In the genomic region with DNA sequence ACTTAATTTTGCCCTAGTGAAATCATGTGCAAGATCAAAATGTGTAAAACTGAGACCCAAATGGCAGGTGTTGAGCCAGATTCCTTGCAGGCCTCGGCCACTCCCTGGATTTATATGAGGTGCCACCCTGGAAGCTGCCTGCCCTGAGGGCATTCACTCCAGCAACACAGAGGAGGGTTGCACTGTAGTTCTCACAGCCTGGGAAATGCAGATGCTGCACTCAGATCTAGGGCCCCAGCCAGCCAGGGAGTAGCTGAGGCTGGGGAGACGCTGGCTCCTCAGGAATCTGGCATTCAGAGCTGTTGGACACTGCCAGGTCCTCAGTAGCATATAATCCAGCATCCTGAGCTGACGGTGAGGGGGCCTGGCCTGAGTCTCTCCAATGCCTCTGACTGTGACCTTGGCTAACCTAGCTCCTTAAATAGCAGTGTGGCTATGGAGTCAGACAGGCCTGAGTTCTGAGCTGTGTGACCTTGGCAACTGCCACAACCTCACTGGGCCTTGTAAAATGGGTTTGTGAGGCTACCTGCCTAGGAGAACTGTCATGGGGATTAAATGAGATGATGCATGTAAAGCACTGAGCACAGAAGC, we compare ENCODE assay signal across 20 cellular contexts. TPM values are rescaled to one million over a fixed set of nuclear protein-coding genes. Genes with fewer than 3 reads are reported as not detected.
DNase-seq lines count a peak whose midpoint lies in the region; ATAC-seq, FAIRE-seq and TF ChIP-seq lines count a peak whose summit lies in the region.
"Had no signal": no experiment of that assay in that cellular context is flagged by ENCODE, and none has a peak within 500 bp of the region (broad histone marks: within the 10 kb centered on the region; RNA-seq: fewer than 3 reads in every experiment).

No MANE protein-coding gene starts in this region.

- no peak overlapping the region for H3K27ac Mint-ChIP-seq in activated T-helper 17 cell treated with anti-CD3 and anti-CD28 coated beads, Interleukin-2, amount 50 U/mL, for 72 hours
- H3K27ac Mint-ChIP-seq: T-cell had no signal

- TF ChIP-seq CTCF in heart left ventricle (IDR thresholded peaks at IDR 0.05) (no peak), right atrium auricular region (IDR thresholded peaks at IDR 0.05) (no peak), esophagus muscularis mucosa (IDR thresholded peaks at IDR 0.05) (no peak)

- FAIRE-seq in HTR-8/SVneo (lab: Jason Lieb, UNC) = no peak
- FAIRE-seq: GM19239, H54 had no signal

- H3K27me3 ChIP-seq in heart left ventricle (no peaks in the 10 kb centered on the region), right atrium auricular region (no peaks in the 10 kb centered on the region), esophagus muscularis mucosa (no peaks in the 10 kb centered on the region), stomach smooth muscle (ENCODE audit: control insufficient read depth in 1 of 2, insufficient read depth in 2 of 2, low read length in 2 of 2) (no peaks in the 10 kb centered on the region)

- H3K4me1 Mint-ChIP-seq in activated T-helper 17 cell treated with anti-CD3 and anti-CD28 coated beads, Interleukin-2, amount 50 U/mL, for 72 hours = no peaks in the 10 kb centered on the region
- H3K4me1 Mint-ChIP-seq: T-cell had no signal

- ATAC-seq in heart left ventricle (peak in 3 of 4 donors; percentile 28 to 66 (median 58)), GM18517 (IDR thresholded peaks at IDR 0.05; ENCODE audit: unreplicated experiment) (no peak)
- ATAC-seq in activated T-helper 17 cell treated with anti-CD3 and anti-CD28 coated beads, Interleukin-2, amount 50 U/mL, for 72 hours (replicated peaks) = no peak
- ATAC-seq: T-cell had no signal

- DNase-seq in heart left ventricle (no peak), right atrium auricular region (ENCODE audit: low spot score) (no peak), NCI-H69 (lab: John Stamatoyannopoulos, UW) (peak; percentile 84), esophagus muscularis mucosa (ENCODE audit: extremely low spot score) (no peak), HTR-8/SVneo (ENCODE audit: insufficient read length, low spot score) (no peak)
- DNase-seq: DMS 273 treated with DMSO at 0.1 percent for 48 hours; NCI-H1105 treated with DMSO at 0.1 percent for 48 hours; NCI-H187 treated with DMSO at 0.1 percent for 48 hours; NCI-H2171; NCI-H524; NK-92 treated with Interleukin-12 subunit alpha and Interleukin-12 subunit beta, amount 100 ng/mL, for 24 hours; OCI-M1; T-cell had no signal

- no peaks in the 10 kb centered on the region for H3K36me3 ChIP-seq in heart left ventricle
- no peaks in the 10 kb centered on the region for H3K36me3 ChIP-seq in right atrium auricular region
- peaks cover 0 to 64% (median 45%) of the 10 kb centered on the region in 4 donors for H3K36me3 ChIP-seq in esophagus muscularis mucosa
- peaks cover 36 to 43% of the 10 kb centered on the region in 2 donors for H3K36me3 ChIP-seq in stomach smooth muscle (ENCODE audit: control insufficient read depth in 2 of 2, insufficient read depth in 2 of 2, low read length in 2 of 2)

- no peak overlapping the region for H3K4me3 Mint-ChIP-seq in activated T-helper 17 cell treated with anti-CD3 and anti-CD28 coated beads, Interleukin-2, amount 50 U/mL, for 72 hours
- H3K4me3 Mint-ChIP-seq: T-cell had no signal

- TF ChIP-seq EP300 in esophagus muscularis mucosa (IDR thresholded peaks at IDR 0.05) = no peak

- intact Hi-C loops in heart left ventricle (cut with DNase I) (no loop called here), esophagus muscularis mucosa (cut with DNase I) (no loop called here)

- H3K9me3 Mint-ChIP-seq in activated T-helper 17 cell treated with anti-CD3 and anti-CD28 coated beads, Interleukin-2, amount 50 U/mL, for 72 hours = no peaks in the 10 kb centered on the region
- H3K9me3 Mint-ChIP-seq: T-cell had no signal

- H3K9ac ChIP-seq in stomach smooth muscle (ENCODE audit: low read length in 2 of 2) = no peak overlapping the region

- H3K9me3 ChIP-seq in heart left ventricle = peaks cover 0 to 4% (median 0%) of the 10 kb centered on the region in 12 donors
- H3K9me3 ChIP-seq in right atrium auricular region = no peaks in the 10 kb centered on the region
- H3K9me3 ChIP-seq in esophagus muscularis mucosa = no peaks in the 10 kb centered on the region
- no peaks in the 10 kb centered on the region for H3K9me3 ChIP-seq in stomach smooth muscle (ENCODE audit: control insufficient read depth in 2 of 2, low read length in 2 of 2)

- peaks cover 12% of the 10 kb centered on the region for H3K27me3 Mint-ChIP-seq in activated T-helper 17 cell treated with anti-CD3 and anti-CD28 coated beads, Interleukin-2, amount 50 U/mL, for 72 hours

- H3K4me3 ChIP-seq in heart left ventricle (no peak overlapping the region), right atrium auricular region (no peak overlapping the region), esophagus muscularis mucosa (no peak overlapping the region), stomach smooth muscle (ENCODE audit: low read length in 2 of 2) (no peak overlapping the region)

- WGBS in heart left ventricle, 4 donors = 64 to 89% (median 71%) methylated on average over 2 to 3 of the region's 3 CpGs
- WGBS in esophagus muscularis mucosa = 88% methylated on average over 1 of the region's 3 CpGs

- no peak for TF ChIP-seq POLR2A in heart left ventricle (IDR thresholded peaks at IDR 0.05)
- TF ChIP-seq POLR2A in esophagus muscularis mucosa (IDR thresholded peaks at IDR 0.05; ENCODE audit: low read depth) = no peak

- no peaks in the 10 kb centered on the region for H3K36me3 Mint-ChIP-seq in activated T-helper 17 cell treated with anti-CD3 and anti-CD28 coated beads, Interleukin-2, amount 50 U/mL, for 72 hours (ENCODE audit: low read depth)
- H3K36me3 Mint-ChIP-seq: T-cell had no signal

- H3K27ac ChIP-seq in heart left ventricle = no peak overlapping the region
- no peak overlapping the region for H3K27ac ChIP-seq in right atrium auricular region
- H3K27ac ChIP-seq in esophagus muscularis mucosa (replicated peaks in 1 of 4) = peak overlapping the region; percentile 10 to 93 (median 72)
- H3K27ac ChIP-seq in stomach smooth muscle (ENCODE audit: low read length) = peak overlapping the region; percentile 60
- H3K27ac ChIP-seq: C4-2B had no signal

- no peaks in the 10 kb centered on the region for H3K4me1 ChIP-seq in heart left ventricle
- no peaks in the 10 kb centered on the region for H3K4me1 ChIP-seq in right atrium auricular region
- H3K4me1 ChIP-seq in esophagus muscularis mucosa = peaks cover 0 to 66% (median 52%) of the 10 kb centered on the region in 4 donors
- peaks cover 57% of the 10 kb centered on the region for H3K4me1 ChIP-seq in stomach smooth muscle (ENCODE audit: control insufficient read depth, insufficient read depth, low read length)

RNA-seq across cellular contexts. Expression of a gene that starts 8.7 kb away (rescaled TPM):
- total RNA-seq in heart left ventricle (1 to 10 TPM in 5 of 9 donors, under 1 TPM in 4; 0.25 to 3.7 (median 1.0) TPM), right atrium auricular region (under 1 TPM; 0.74 to 0.83 TPM), esophagus muscularis mucosa (10 to 100 TPM; 45.6 to 83.0 (median 78.8) TPM)
- 1 to 10 TPM; 1.2 TPM for polyA plus RNA-seq in heart left ventricle
- not detected for total RNA-seq in activated T-helper 17 cell treated with anti-CD3 and anti-CD28 coated beads, Interleukin-2, amount 50 U/mL, for 72 hours
- total RNA-seq: SK-MEL-5, T-cell had no signal

Comparison
In these comparisons a context has a peak if more than half of its experiments do, and no peak if none do; other contexts are left out.
1. ATAC-seq: peak in heart left ventricle (3 of 4); none in activated T-helper 17 cell treated with anti-CD3 and anti-CD28 coated beads, Interleukin-2, amount 50 U/mL, for 72 hours (single experiment) and GM18517 (single experiment).
2. H3K27ac ChIP-seq: peak in esophagus muscularis mucosa (4 of 4) and stomach smooth muscle (single experiment); none in heart left ventricle (0 of 12) and right atrium auricular region (0 of 2).
3. RNA of a gene that starts 8.7 kb away (total RNA-seq): 45.6 to 83.0 TPM in esophagus muscularis mucosa; 0.25 to 3.7 TPM in heart left ventricle, 0.74 to 0.83 TPM in right atrium auricular region and not detected in activated T-helper 17 cell treated with anti-CD3 and anti-CD28 coated beads, Interleukin-2, amount 50 U/mL, for 72 hours; every median in the first group is over 4 times any median in the second.